In the genomic region with DNA sequence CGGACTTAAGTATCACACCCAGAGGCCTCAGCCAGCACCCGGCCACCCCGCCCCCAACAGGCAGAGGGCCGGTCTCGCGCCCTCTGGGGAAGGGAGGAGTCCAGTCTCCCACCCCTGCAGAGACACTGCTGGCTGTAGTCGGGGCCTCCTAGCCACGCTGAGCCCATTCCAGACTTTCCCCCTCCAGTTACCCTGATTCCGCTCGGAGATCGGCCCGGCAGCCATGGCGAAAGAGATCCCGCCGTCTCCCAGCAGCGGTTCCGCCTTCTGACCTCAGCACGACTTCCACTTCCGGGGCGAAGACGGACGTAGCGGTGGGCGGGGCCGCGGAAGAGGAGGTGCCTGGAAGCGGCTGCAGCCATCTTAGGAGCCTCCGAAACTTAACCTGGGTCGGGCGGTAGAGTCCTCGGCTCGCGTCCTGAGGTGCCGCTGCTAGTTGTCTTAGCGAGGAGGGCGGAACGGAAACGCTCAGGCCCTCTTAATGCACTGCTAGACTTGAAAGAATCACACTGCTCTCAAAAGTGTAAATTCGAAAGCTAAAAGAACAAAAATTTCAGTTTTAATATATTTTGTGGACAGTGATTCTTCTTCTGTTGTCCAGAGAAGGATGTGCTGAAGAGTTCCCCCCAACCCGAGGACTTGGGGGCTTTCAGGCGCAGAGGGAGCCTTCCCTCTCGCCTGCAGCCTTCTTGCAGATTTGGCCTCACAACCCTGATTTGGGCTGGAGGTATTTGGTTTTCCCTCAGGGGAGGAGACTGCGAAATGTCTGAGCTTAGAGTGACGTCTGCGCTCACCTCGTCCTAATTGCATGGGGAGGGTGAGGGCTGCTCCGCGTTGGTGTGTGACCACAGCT, we compare ENCODE assay signal across 8 cellular contexts. TPM values are rescaled to one million over a fixed set of nuclear protein-coding genes. Genes with fewer than 3 reads are reported as not detected.
DNase-seq lines count a peak whose midpoint lies in the region; ATAC-seq lines count a peak whose summit lies in the region.

A gene with protein sequence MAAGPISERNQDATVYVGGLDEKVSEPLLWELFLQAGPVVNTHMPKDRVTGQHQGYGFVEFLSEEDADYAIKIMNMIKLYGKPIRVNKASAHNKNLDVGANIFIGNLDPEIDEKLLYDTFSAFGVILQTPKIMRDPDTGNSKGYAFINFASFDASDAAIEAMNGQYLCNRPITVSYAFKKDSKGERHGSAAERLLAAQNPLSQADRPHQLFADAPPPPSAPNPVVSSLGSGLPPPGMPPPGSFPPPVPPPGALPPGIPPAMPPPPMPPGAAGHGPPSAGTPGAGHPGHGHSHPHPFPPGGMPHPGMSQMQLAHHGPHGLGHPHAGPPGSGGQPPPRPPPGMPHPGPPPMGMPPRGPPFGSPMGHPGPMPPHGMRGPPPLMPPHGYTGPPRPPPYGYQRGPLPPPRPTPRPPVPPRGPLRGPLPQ (minus strand): TSS at position 269 of the 853 bp plus-strand sequence. CDS start 44 bp downstream, at position 225.

- no peaks in the 10 kb centered on the region for H3K27me3 ChIP-seq in effector memory CD4-positive, alpha-beta T cell (replicated peaks; ENCODE audit: control insufficient read depth, insufficient read depth, low read length, poor library complexity, severe bottlenecking)

- ATAC-seq in GM21367 (IDR thresholded peaks at IDR 0.05; ENCODE audit: unreplicated experiment): peak; percentile 85

- H3K9me3 ChIP-seq in effector memory CD4-positive, alpha-beta T cell (ENCODE audit: control insufficient read depth, low read length): no peaks in the 10 kb centered on the region

- peak within 1 kb of the TSS; percentile 85 for H3K4me3 ChIP-seq in effector memory CD4-positive, alpha-beta T cell (ENCODE audit: insufficient read depth, low read depth, low read length, poor library complexity, severe bottlenecking)

- peaks cover 15% of the 10 kb centered on the region for H3K4me1 ChIP-seq in effector memory CD4-positive, alpha-beta T cell (ENCODE audit: control insufficient read depth, insufficient read depth, low read length, poor library complexity, severe bottlenecking)

- CTCF ChIA-PET in activated CD8-positive, alpha-beta memory T cell treated with anti-CD3 and anti-CD28 coated beads for 36 hours (lab: Charles Lee): interaction anchor here (1.0 kb wide), 1 partner anchor 40 kb away, joined by 3 read pairs; a partner anchor contains a TSS

- DNase-seq in COR-L47 (lab: John Stamatoyannopoulos, UW) (peak; percentile 89), HT1080 (ENCODE audit: low read depth) (peak; percentile 90), NOMO-1 (lab: John Stamatoyannopoulos, UW; ENCODE audit: unreplicated experiment in 2 of 2) (peak; percentile 92 to 96), medulla oblongata (ENCODE audit: extremely low spot score) (peak; percentile 96)
- peak; percentile 90 to 91 (median 91) for DNase-seq in effector memory CD4-positive, alpha-beta T cell
- peak; percentile 87 to 93 (median 92) for DNase-seq in stimulated activated CD4-positive, alpha-beta T cell treated with anti-CD3 and anti-CD28 coated beads, TNF-alpha, amount 100 ng/mL, for 48 hours (ENCODE audit: low read depth in 3 of 3)

- peak within 1 kb of the TSS; percentile 93 for H3K27ac ChIP-seq in effector memory CD4-positive, alpha-beta T cell (ENCODE audit: insufficient read depth, low read length, poor library complexity, severe bottlenecking)

- POLR2A ChIA-PET in activated CD8-positive, alpha-beta memory T cell treated with anti-CD3 and anti-CD28 coated beads for 36 hours (lab: Charles Lee): interaction anchor here (0.6 to 1.1 kb wide), 4 partner anchors 11 to 256 kb away, joined by 3 to 13 read pairs (median 4); a partner anchor contains a TSS

- H3K36me3 ChIP-seq in effector memory CD4-positive, alpha-beta T cell (ENCODE audit: control insufficient read depth, insufficient read depth, low read length): peaks cover 36% of the 10 kb centered on the region

RNA-seq across cellular contexts. Expression of the gene that starts here (rescaled TPM):
- 21.4 and 35.8 TPM in 2 replicates for total RNA-seq in HT1080 (2014; rRNA removed; shearing (Covaris generic))
- polyA plus RNA-seq in HT1080 (2015; cell fraction: cytosol; rRNA removed): 89.3 and 103 TPM in 2 replicates
- 123 and 126 TPM in 2 replicates for polyA plus RNA-seq in HT1080 (2015; cell fraction: nucleus; rRNA removed)
- 100 to 1,000 TPM; 107 TPM for total RNA-seq in activated CD8-positive, alpha-beta memory T cell treated with anti-CD3 and anti-CD28 coated beads for 36 hours

Comparison
In these comparisons a context has a peak if more than half of its experiments do, and no peak if none do; other contexts are left out.
1. Peak in every context shown above with its lines: DNase-seq, ATAC-seq, H3K4me3 ChIP-seq and H3K27ac ChIP-seq.